ENCODE assay signal across 8 cellular contexts in the genomic region with DNA sequence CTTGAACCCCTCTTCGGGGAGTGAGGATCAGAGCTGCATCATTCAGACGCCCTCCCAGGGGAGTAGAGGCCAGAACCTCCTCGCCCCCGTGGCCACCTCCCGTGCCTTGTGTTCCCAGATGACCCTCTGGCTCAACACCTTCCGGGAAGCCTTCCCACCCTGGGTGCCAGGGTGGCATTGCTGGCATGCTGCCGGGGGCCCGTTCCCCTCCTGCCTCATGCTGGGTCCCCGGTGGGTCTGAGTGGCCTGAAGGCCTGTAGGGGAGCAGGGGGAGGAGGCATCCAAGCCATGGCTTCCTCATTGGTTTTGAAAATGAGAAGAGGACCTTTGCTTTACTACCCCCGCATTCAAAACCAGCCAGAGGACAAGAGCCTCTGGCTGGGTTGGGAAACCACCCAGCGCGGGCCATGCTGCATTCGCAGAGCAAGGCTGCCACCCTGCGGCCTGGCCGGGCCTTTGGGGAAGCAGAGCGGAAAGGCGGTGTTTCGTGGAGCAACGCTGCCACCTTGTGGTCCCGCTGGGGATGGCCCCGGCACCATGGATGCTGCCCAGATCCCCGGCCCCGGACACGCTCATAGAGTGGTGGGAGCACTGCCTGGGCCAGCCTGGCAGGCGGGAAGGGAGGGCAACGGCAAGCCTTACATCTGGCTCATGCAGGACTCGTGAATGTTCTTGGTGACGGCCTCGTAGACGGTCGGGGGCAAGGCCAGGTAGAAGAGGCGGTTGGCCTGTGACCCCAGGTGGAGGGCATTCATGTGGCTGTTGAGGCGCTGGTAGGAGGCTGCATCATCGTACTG. TPM values are rescaled to one million over a fixed set of nuclear protein-coding genes. Genes with fewer than 3 reads are reported as not detected.
DNase-seq lines count a peak whose midpoint lies in the region; ATAC-seq and TF ChIP-seq lines count a peak whose summit lies in the region.

No MANE protein-coding gene starts in this region.

- H3K9me3 ChIP-seq in DND-41 (ENCODE audit: insufficient read depth, low read length, severe bottlenecking) (no peaks in the 10 kb centered on the region), fibroblast of lung (ENCODE audit: control insufficient read depth, insufficient read depth, low read depth, low read length) (no peaks in the 10 kb centered on the region), neural progenitor cell (ENCODE audit: low read depth) (no peaks in the 10 kb centered on the region), subcutaneous abdominal adipose tissue (ENCODE audit: control insufficient read depth in 5 of 5, low read length in 5 of 5) (no peaks in the 10 kb centered on the region)

- H3K36me3 ChIP-seq in DND-41 (ENCODE audit: insufficient read depth, low read length), result peaks cover 40% of the 10 kb centered on the region
- peaks cover 26% of the 10 kb centered on the region for H3K36me3 ChIP-seq in fibroblast of lung (ENCODE audit: control insufficient read depth, insufficient read depth, low read length)
- no peaks in the 10 kb centered on the region for H3K36me3 ChIP-seq in neural progenitor cell
- H3K36me3 ChIP-seq in subcutaneous abdominal adipose tissue (ENCODE audit: control insufficient read depth in 5 of 5, insufficient read depth in 5 of 5, low read length in 5 of 5), result peaks cover 0 to 39% (median 22%) of the 10 kb centered on the region in 5 donors

- H3F3A ChIP-seq in neural progenitor cell (ENCODE audit: low read depth), result no peaks in the 10 kb centered on the region

- H2AFZ ChIP-seq in DND-41 (ENCODE audit: low read depth, low read length), result no peak overlapping the region
- H2AFZ ChIP-seq in fibroblast of lung (ENCODE audit: low read length), result no peak overlapping the region
- H2AFZ ChIP-seq in neural progenitor cell (replicated peaks), result no peak overlapping the region

- H3K79me2 ChIP-seq in DND-41 (ENCODE audit: insufficient read depth, low read length) (no peaks in the 10 kb centered on the region), fibroblast of lung (ENCODE audit: control insufficient read depth, insufficient read depth, low read length) (peaks cover 6% of the 10 kb centered on the region), neural progenitor cell (ENCODE audit: low read depth) (no peaks in the 10 kb centered on the region)

- H3K36me3 Mint-ChIP-seq in neural progenitor cell, result peaks cover 3% of the 10 kb centered on the region

- no peak overlapping the region for H3K4me3 ChIP-seq in DND-41 (ENCODE audit: low read depth in 1 of 2, low read length in 2 of 2)
- H3K4me3 ChIP-seq in fibroblast of lung (replicated peaks in 1 of 4; ENCODE audit: control extremely low read depth in 1 of 4, insufficient read depth in 1 of 4, low read depth in 3 of 4, low read length in 4 of 4), result no peak overlapping the region
- H3K4me3 ChIP-seq in neural progenitor cell, result no peak overlapping the region
- no peak overlapping the region for H3K4me3 ChIP-seq in subcutaneous abdominal adipose tissue (ENCODE audit: low read depth in 1 of 5, low read length in 5 of 5)

- H3K4me2 ChIP-seq in DND-41 (ENCODE audit: insufficient read depth, low read length), result no peak overlapping the region
- no peak overlapping the region for H3K4me2 ChIP-seq in fibroblast of lung (ENCODE audit: extremely low read depth, insufficient read depth, low read length)
- H3K4me2 ChIP-seq in neural progenitor cell, result no peak overlapping the region

- H3K4me3 Mint-ChIP-seq in neural progenitor cell, result no peak overlapping the region

- H3K27ac ChIP-seq in DND-41 (ENCODE audit: low read length) (no peak overlapping the region), fibroblast of lung (ENCODE audit: insufficient read depth, low read length) (peak overlapping the region; percentile 27), neural progenitor cell (no peak overlapping the region), subcutaneous abdominal adipose tissue (ENCODE audit: low read depth, low read length) (peak overlapping the region; percentile 62)

- H3K27me3 ChIP-seq in DND-41 (ENCODE audit: insufficient read depth, low read length, poor library complexity) (no peaks in the 10 kb centered on the region), fibroblast of lung (ENCODE audit: control insufficient read depth, insufficient read depth, low read length) (no peaks in the 10 kb centered on the region), neural progenitor cell (no peaks in the 10 kb centered on the region), subcutaneous abdominal adipose tissue (ENCODE audit: control insufficient read depth in 5 of 5, insufficient read depth in 4 of 5, low read length in 5 of 5) (peaks cover 0 to 10% (median 6%) of the 10 kb centered on the region in 5 donors)

- no peak overlapping the region for H3K9ac ChIP-seq in DND-41 (ENCODE audit: low read depth, low read length)
- H3K9ac ChIP-seq in fibroblast of lung (ENCODE audit: insufficient read depth, low read length), result no peak overlapping the region
- H3K9ac ChIP-seq in neural progenitor cell, result no peak overlapping the region
- peak overlapping the region in 1 of 5 donors; percentile 6 for H3K9ac ChIP-seq in subcutaneous abdominal adipose tissue (ENCODE audit: low read length in 5 of 5)

- H3K27me3 Mint-ChIP-seq in neural progenitor cell (ENCODE audit: insufficient read depth, low read depth), result peaks cover 5% of the 10 kb centered on the region

- ATAC-seq in DND-41 (ENCODE audit: insufficient read depth, low read depth) (peak; percentile 95), GM21737 (IDR thresholded peaks at IDR 0.05; ENCODE audit: unreplicated experiment) (peak; percentile 76)

- peaks cover 14% of the 10 kb centered on the region for H3K9me3 Mint-ChIP-seq in neural progenitor cell

- peak; percentile 99 for TF ChIP-seq CTCF in DND-41 (IDR thresholded peaks at IDR 0.05; ENCODE audit: borderline replicate concordance, extremely low read depth, low read length, poor library complexity, severe bottlenecking)
- TF ChIP-seq CTCF in fibroblast of lung (conservative IDR thresholded peaks at IDR 0.05 in 1 of 2, IDR thresholded peaks at IDR 0.05 in 1 of 2; ENCODE audit: low read depth in 1 of 2, low read length in 2 of 2), result peak; percentile 75 to 76
- TF ChIP-seq CTCF in neural progenitor cell (IDR thresholded peaks at IDR 0.05), result peak; percentile 84

- H3K4me1 ChIP-seq in DND-41 (ENCODE audit: insufficient read depth, low read length) (peaks cover 3% of the 10 kb centered on the region; the same call in 1 of the 2 replicates), fibroblast of lung (ENCODE audit: control insufficient read depth, extremely low read depth, insufficient read depth, low read length) (peaks cover 2% of the 10 kb centered on the region), neural progenitor cell (no peaks in the 10 kb centered on the region), subcutaneous abdominal adipose tissue (ENCODE audit: control insufficient read depth in 5 of 5, insufficient read depth in 5 of 5, low read length in 5 of 5) (peaks cover 0 to 9% (median 5%) of the 10 kb centered on the region in 5 donors)

- H4K20me1 ChIP-seq in DND-41 (ENCODE audit: insufficient read depth, low read length) (no peaks in the 10 kb centered on the region), fibroblast of lung (ENCODE audit: control insufficient read depth, extremely low read depth, insufficient read depth, low read length) (no peaks in the 10 kb centered on the region), neural progenitor cell (ENCODE audit: low read depth) (no peaks in the 10 kb centered on the region)

- no peaks in the 10 kb centered on the region for H3K4me1 Mint-ChIP-seq in neural progenitor cell

- no peak overlapping the region for H3K27ac Mint-ChIP-seq in neural progenitor cell

- DNase-seq in DND-41 (peak; percentile 83), Kasumi-1 (lab: John Stamatoyannopoulos, UW) (peak; percentile 49 to 61), RPMI7951 (ENCODE audit: low read depth) (peak; percentile 65), fibroblast of lung (ENCODE audit: low read depth in 2 of 2) (peak; percentile 70 to 81), neural progenitor cell (ENCODE audit: low spot score) (peak; percentile 92)
- DNase-seq in activated T-cell treated with anti-CD3 and anti-CD28 coated beads, Interleukin-2, amount 50 U/mL, for 48 hours, result peak; percentile 93 to 95

RNA-seq across cellular contexts. Expression of gene G6PD, which starts 11.9 kb away (rescaled TPM):
- total RNA-seq in RPMI7951 (2014; rRNA removed; shearing (Covaris generic)), result 50.1 and 82.3 TPM in 2 replicates
- total RNA-seq in fibroblast of lung, result 52.1 and 86.2 TPM in 2 replicates
- polyA plus RNA-seq in fibroblast of lung, result 109 and 229 TPM in 2 replicates
- polyA plus RNA-seq in fibroblast of lung (2012), result 236 and 397 TPM in 2 replicates
- polyA minus RNA-seq in fibroblast of lung (ENCODE audit: low replicate concordance), result 725 and 757 TPM in 2 replicates
- 21.6 and 44.6 TPM in 2 replicates for total RNA-seq in neural progenitor cell (ENCODE audit: low replicate concordance)

RNA-seq across cellular contexts. Expression of gene IKBKG, which starts 12.7 kb away (rescaled TPM):
- total RNA-seq in RPMI7951 (2014; rRNA removed; shearing (Covaris generic)), result 11.2 and 16.5 TPM in 2 replicates
- total RNA-seq in fibroblast of lung, result 8.7 and 20.1 TPM in 2 replicates
- 14.8 and 27.8 TPM in 2 replicates for polyA plus RNA-seq in fibroblast of lung
- 23.2 and 43.0 TPM in 2 replicates for polyA plus RNA-seq in fibroblast of lung (2012)
- 14.0 and 19.4 TPM in 2 replicates for polyA minus RNA-seq in fibroblast of lung (ENCODE audit: low replicate concordance)
- 11.7 and 13.2 TPM in 2 replicates for total RNA-seq in neural progenitor cell (ENCODE audit: low replicate concordance)

RNA-seq across cellular contexts. Expression of gene FAM3A, which starts 18.7 kb away (rescaled TPM):
- total RNA-seq in RPMI7951 (2014; rRNA removed; shearing (Covaris generic)), result 16.5 and 22.3 TPM in 2 replicates
- total RNA-seq in fibroblast of lung (30.0 and 30.2 TPM in 2 replicates), neural progenitor cell (ENCODE audit: low replicate concordance) (4.5 and 16.8 TPM in 2 replicates)
- 16.5 and 17.3 TPM in 2 replicates for polyA plus RNA-seq in fibroblast of lung
- 27.9 and 31.6 TPM in 2 replicates for polyA plus RNA-seq in fibroblast of lung (2012)
- 20.7 and 23.7 TPM in 2 replicates for polyA minus RNA-seq in fibroblast of lung (ENCODE audit: low replicate concordance)

RNA-seq across cellular contexts. Expression of gene SLC10A3, which starts 44.3 kb away (rescaled TPM):
- total RNA-seq in RPMI7951 (2014; rRNA removed; shearing (Covaris generic)), result 19.5 and 25.6 TPM in 2 replicates
- total RNA-seq in fibroblast of lung, result 13.9 and 15.2 TPM in 2 replicates
- 15.5 and 16.0 TPM in 2 replicates for polyA plus RNA-seq in fibroblast of lung
- polyA plus RNA-seq in fibroblast of lung (2012), result 26.3 and 32.6 TPM in 2 replicates
- 19.2 and 20.2 TPM in 2 replicates for polyA minus RNA-seq in fibroblast of lung (ENCODE audit: low replicate concordance)
- 3.5 and 5.7 TPM in 2 replicates for total RNA-seq in neural progenitor cell (ENCODE audit: low replicate concordance)

RNA-seq across cellular contexts. Expression of gene UBL4A, which starts 48.3 kb away (rescaled TPM):
- total RNA-seq in RPMI7951 (2014; rRNA removed; shearing (Covaris generic)), result 46.0 and 50.1 TPM in 2 replicates
- total RNA-seq in fibroblast of lung, result 39.5 and 42.8 TPM in 2 replicates
- polyA plus RNA-seq in fibroblast of lung, result 17.9 and 21.7 TPM in 2 replicates
- polyA plus RNA-seq in fibroblast of lung (2012), result 22.1 and 29.2 TPM in 2 replicates
- 16.3 and 42.9 TPM in 2 replicates for polyA minus RNA-seq in fibroblast of lung (ENCODE audit: low replicate concordance)
- 12.1 and 31.1 TPM in 2 replicates for total RNA-seq in neural progenitor cell (ENCODE audit: low replicate concordance)

Comparison
In these comparisons a context has a peak if more than half of its experiments do, and no peak if none do; other contexts are left out.
1. H3K27ac ChIP-seq: peak in fibroblast of lung (single experiment) and subcutaneous abdominal adipose tissue (single experiment); none in DND-41 (single experiment) and neural progenitor cell (single experiment).
2. Peak in every context shown above with its lines, with median percentiles within 50 percentile points of each other: DNase-seq and CTCF ChIP-seq.